10 cellular contexts compared by ENCODE assay signal in genomic region chr3:120926146-120926545, GRCh38. TPM values are rescaled to one million over a fixed set of nuclear protein-coding genes. Genes with fewer than 3 reads are reported as not detected.
"Had no signal": no experiment of that assay in that cellular context is flagged by ENCODE, and none has a peak within 500 bp of the region (broad histone marks: within the 10 kb centered on the region; RNA-seq: fewer than 3 reads in every experiment).

No MANE protein-coding gene starts in this region.

- H3K4me3 ChIP-seq: GM23338 had no signal

- H3K4me2 ChIP-seq: GM23338, KMS-11 had no signal

- ATAC-seq: GM23338 had no signal

- H2AFZ ChIP-seq: GM23338 had no signal

- DNase-seq: H9, HCEC 1CT, KBM-7 had no signal

- FAIRE-seq: H1, H54, HTR-8/SVneo had no signal

- H3K9ac ChIP-seq: KMS-11 had no signal

- H3K27ac ChIP-seq: KMS-11 had no signal

RNA-seq across cellular contexts. Expression of gene STXBP5L, which starts 18.1 kb away (rescaled TPM):
- total RNA-seq: HT-29 had no signal
- polyA plus RNA-seq: IgD-negative memory B cell had no signal
